Comparison of ENCODE assay signal across 24 cellular contexts in the genomic region with DNA sequence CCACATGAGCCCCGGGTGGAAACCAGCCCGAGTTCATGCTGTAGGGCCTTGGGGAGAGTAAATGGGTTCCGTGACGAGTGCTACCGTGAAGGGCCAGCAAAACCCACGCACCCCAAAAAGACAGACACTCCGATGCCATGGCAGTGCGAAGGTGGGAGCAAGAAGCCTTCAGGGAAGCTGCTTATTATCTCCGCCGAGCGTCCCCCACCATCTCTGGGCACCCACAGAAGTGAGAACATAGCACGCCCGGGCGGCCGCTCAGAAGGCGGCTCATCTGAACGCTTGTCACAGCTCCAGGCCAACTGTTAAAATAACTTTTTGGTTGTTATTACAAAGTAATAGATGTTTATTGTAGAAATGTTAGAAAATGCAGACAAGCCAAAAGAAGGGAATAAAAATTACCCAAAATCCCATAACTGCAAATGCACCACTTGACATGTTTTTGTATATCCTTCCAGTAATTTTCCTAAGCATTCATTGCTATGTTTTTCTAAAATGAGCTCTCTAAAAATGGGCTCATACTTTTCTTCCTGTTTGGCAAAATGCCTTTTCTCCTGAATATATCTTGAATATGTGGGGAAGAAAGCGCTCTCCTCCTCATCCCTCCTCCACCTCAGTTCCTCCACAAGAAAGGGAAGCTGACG.
"Had no signal": no experiment of that assay in that cellular context is flagged by ENCODE, and none has a peak within 500 bp of the region (broad histone marks: within the 10 kb centered on the region; RNA-seq: fewer than 3 reads in every experiment).

No MANE protein-coding gene starts in this region.

- H3K36me3 Mint-ChIP-seq: activated CD8-positive, alpha-beta memory T cell treated with anti-CD3 and anti-CD28 coated beads, Interleukin-2, amount 10 ng/mL, durations not matched to agents 7 days and 5 days; activated naive CD4-positive, alpha-beta T cell treated with anti-CD3 and anti-CD28 coated beads, Interleukin-2, amount 50 U/mL, for 24 hours; mesothelial cell of epicardium had no signal

- H3K27ac ChIP-seq: adrenal gland, breast epithelium, heart right ventricle, tibial artery, VCaP had no signal

- H3K4me1 Mint-ChIP-seq: activated CD4-positive, alpha-beta T cell treated with anti-CD3 and anti-CD28 coated beads, Interleukin-2, amount 10 ng/mL, durations not matched to agents 7 days and 5 days; activated CD8-positive, alpha-beta memory T cell treated with anti-CD3 and anti-CD28 coated beads, Interleukin-2, amount 10 ng/mL, durations not matched to agents 7 days and 5 days; activated naive CD4-positive, alpha-beta T cell treated with anti-CD3 and anti-CD28 coated beads, Interleukin-2, amount 50 U/mL, for 24 hours; nephron had no signal

- DNase-seq: activated CD4-positive, alpha-beta T cell treated with anti-CD3 and anti-CD28 coated beads, Interleukin-2, amount 10 ng/mL, durations not matched to agents 7 days and 5 days; activated CD4-positive, CD25-positive, alpha-beta regulatory T cell treated with anti-CD3 and anti-CD28 coated beads, Interleukin-2, amount 50 U/mL, for 72 hours; activated CD8-positive, alpha-beta memory T cell treated with anti-CD3 and anti-CD28 coated beads, Interleukin-2, amount 10 ng/mL, durations not matched to agents 7 days and 5 days; activated CD8-positive, alpha-beta T cell treated with anti-CD3 and anti-CD28 coated beads for 36 hours; activated effector memory CD4-positive, alpha-beta T cell treated with anti-CD3 and anti-CD28 coated beads, Interleukin-2, amount 50 U/mL, for 16 hours; activated T-cell treated with anti-CD3 and anti-CD28 coated beads for 4 hours; adrenal gland; cerebellar nuclear complex; effector CD4-positive, alpha-beta T cell; erythroblast; foreskin fibroblast; heart right ventricle; nucleus accumbens; stimulated activated CD4-positive, alpha-beta T cell treated with anti-CD3 and anti-CD28 coated beads, Interleukin-4, amount 100 ng/mL, for 1 hour; stimulated activated naive CD8-positive, alpha-beta T cell treated with anti-CD3 and anti-CD28 coated beads, Interleukin-15, Interleukin-2, amounts not matched to agents 100 U/mL and 50 U/mL, for 24 hours had no signal

- H3K27ac Mint-ChIP-seq: activated CD4-positive, alpha-beta T cell treated with anti-CD3 and anti-CD28 coated beads, Interleukin-2, amount 10 ng/mL, durations not matched to agents 7 days and 5 days; activated CD8-positive, alpha-beta memory T cell treated with anti-CD3 and anti-CD28 coated beads, Interleukin-2, amount 10 ng/mL, durations not matched to agents 7 days and 5 days; activated CD8-positive, alpha-beta T cell treated with anti-CD3 and anti-CD28 coated beads for 36 hours; activated naive CD4-positive, alpha-beta T cell treated with anti-CD3 and anti-CD28 coated beads, Interleukin-2, amount 50 U/mL, for 24 hours; mesothelial cell of epicardium; nephron; T-helper 2 cell treated with Interferon-gamma antibody and Interleukin-4, amounts not matched to agents 5 μg/mL and 100 μg/mL, for 36 hours had no signal

- H3K27me3 Mint-ChIP-seq: activated CD4-positive, alpha-beta T cell treated with anti-CD3 and anti-CD28 coated beads, Interleukin-2, amount 10 ng/mL, durations not matched to agents 7 days and 5 days had no signal

- H3K4me3 Mint-ChIP-seq: activated CD4-positive, alpha-beta T cell treated with anti-CD3 and anti-CD28 coated beads, Interleukin-2, amount 10 ng/mL, durations not matched to agents 7 days and 5 days; activated CD8-positive, alpha-beta memory T cell treated with anti-CD3 and anti-CD28 coated beads, Interleukin-2, amount 10 ng/mL, durations not matched to agents 7 days and 5 days; activated CD8-positive, alpha-beta T cell treated with anti-CD3 and anti-CD28 coated beads for 36 hours; activated naive CD4-positive, alpha-beta T cell treated with anti-CD3 and anti-CD28 coated beads, Interleukin-2, amount 50 U/mL, for 24 hours; mesothelial cell of epicardium; nephron; T-helper 2 cell treated with Interferon-gamma antibody and Interleukin-4, amounts not matched to agents 5 μg/mL and 100 μg/mL, for 36 hours had no signal

- H3K4me3 ChIP-seq: adrenal gland, breast epithelium, heart right ventricle, tibial artery had no signal

- H3K9me3 Mint-ChIP-seq: activated naive CD4-positive, alpha-beta T cell treated with anti-CD3 and anti-CD28 coated beads, Interleukin-2, amount 50 U/mL, for 24 hours had no signal

- H3K4me1 ChIP-seq: adrenal gland, breast epithelium, tibial artery had no signal

- ATAC-seq: activated CD8-positive, alpha-beta memory T cell treated with anti-CD3 and anti-CD28 coated beads, Interleukin-2, amount 10 ng/mL, durations not matched to agents 7 days and 5 days; activated CD8-positive, alpha-beta T cell treated with anti-CD3 and anti-CD28 coated beads for 36 hours; left lobe of liver; SK-N-SH treated with all-trans-retinoic acid at 6 μM for 48 hours; stimulated activated naive CD8-positive, alpha-beta T cell treated with anti-CD3 and anti-CD28 coated beads, Interleukin-15, Interleukin-2, amounts not matched to agents 100 U/mL and 50 U/mL, for 24 hours had no signal

- H3K36me3 ChIP-seq: adrenal gland, breast epithelium, heart right ventricle, tibial artery had no signal

- H3K9me3 ChIP-seq: adrenal gland, tibial artery had no signal
